ENCODE assay signal across 9 cellular contexts in the genomic region with DNA sequence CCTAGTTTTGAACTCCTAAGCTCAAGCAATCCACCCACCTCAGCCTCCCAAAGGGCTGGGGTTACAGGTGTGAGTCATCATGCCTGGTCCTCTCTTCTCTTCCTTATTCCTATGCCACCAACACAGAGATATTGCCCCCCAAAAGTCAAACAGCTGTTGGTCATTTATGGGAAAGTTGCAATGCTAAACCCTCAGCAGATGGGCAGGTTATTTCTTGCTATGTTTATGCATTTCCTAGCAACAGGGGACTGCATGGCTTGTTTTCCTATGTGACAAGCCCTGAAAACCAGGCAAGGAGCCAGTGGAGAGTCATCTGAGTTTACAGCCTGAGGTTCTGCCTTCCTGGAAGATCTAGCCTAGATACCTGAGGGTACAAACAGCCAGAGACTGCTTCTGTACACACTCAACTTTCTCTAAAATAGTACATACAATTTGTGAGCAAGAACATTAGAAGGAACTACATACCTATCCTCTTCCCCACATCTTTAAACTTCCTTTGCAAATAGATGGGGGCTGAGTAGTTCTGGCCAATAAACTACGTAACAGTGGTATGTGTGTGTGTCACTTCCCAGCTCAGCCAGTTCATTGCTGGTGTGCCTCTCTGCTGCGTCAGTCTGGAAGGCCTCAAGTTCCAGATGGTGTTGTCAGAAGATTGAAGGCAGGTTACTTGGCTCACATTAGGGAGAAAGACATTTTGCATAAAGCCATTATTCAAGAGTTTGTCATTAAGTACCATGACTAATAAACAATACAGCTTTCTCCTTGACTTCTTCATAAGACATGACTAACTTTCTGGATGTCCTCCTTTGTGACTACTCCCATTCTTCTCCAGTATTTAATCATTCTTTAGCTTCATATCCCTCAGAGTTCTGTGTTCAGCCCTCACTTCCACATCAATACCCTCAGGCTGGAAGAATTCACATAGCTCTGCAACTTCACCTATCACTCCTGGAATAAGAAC.
DNase-seq lines count a peak whose midpoint lies in the region; ATAC-seq and TF ChIP-seq lines count a peak whose summit lies in the region.
"Had no signal": no experiment of that assay in that cellular context is flagged by ENCODE, and none has a peak within 500 bp of the region (broad histone marks: within the 10 kb centered on the region; RNA-seq: fewer than 3 reads in every experiment).

No MANE protein-coding gene starts in this region.

- ATAC-seq in GM19023 (IDR thresholded peaks at IDR 0.05; ENCODE audit: unreplicated experiment), result no peak

- H3K27ac Mint-ChIP-seq in glutamatergic neuron (ENCODE audit: unreplicated experiment), result no peak overlapping the region
- no peak overlapping the region for H3K27ac Mint-ChIP-seq in activated CD4-positive, alpha-beta T cell treated with anti-CD3 and anti-CD28 coated beads, Interleukin-2, amount 10 ng/mL, durations not matched to agents 24 days and 14 days

- 25% methylated on average over 2 of the region's 2 CpGs; no CpG with 5 or more reads in 1 of the 2 donors for WGBS in transverse colon (ENCODE audit: low coverage in 1 of 2), 2 donors

- TF ChIP-seq CTCF in transverse colon (IDR thresholded peaks at IDR 0.05) (no peak), glutamatergic neuron (IDR thresholded peaks at IDR 0.05; ENCODE audit: partially characterized antibody, unreplicated experiment) (no peak)

- no peak overlapping the region for H3K4me3 Mint-ChIP-seq in glutamatergic neuron (ENCODE audit: unreplicated experiment)
- no peak overlapping the region for H3K4me3 Mint-ChIP-seq in activated CD4-positive, alpha-beta T cell treated with anti-CD3 and anti-CD28 coated beads, Interleukin-2, amount 10 ng/mL, durations not matched to agents 24 days and 14 days
- H3K4me3 Mint-ChIP-seq: central memory CD8-positive, alpha-beta T cell had no signal

- peaks cover 36 to 95% (median 67%) of the 10 kb centered on the region in 4 donors for H3K4me1 ChIP-seq in transverse colon

- peak overlapping the region; percentile 85 to 91 (median 90) for H3K27ac ChIP-seq in transverse colon

- H3K4me1 Mint-ChIP-seq in glutamatergic neuron (ENCODE audit: low read depth, unreplicated experiment), result peaks cover 3% of the 10 kb centered on the region
- no peaks in the 10 kb centered on the region for H3K4me1 Mint-ChIP-seq in activated CD4-positive, alpha-beta T cell treated with anti-CD3 and anti-CD28 coated beads, Interleukin-2, amount 10 ng/mL, durations not matched to agents 24 days and 14 days

- DNase-seq in AG08395 (ENCODE audit: low spot score), result peak; percentile 85
- peak; percentile 99 for DNase-seq in HT1080 (ENCODE audit: low read depth)
- peak; percentile 95 for DNase-seq in astrocyte of the hippocampus (ENCODE audit: low read depth, low spot score)
- peak; percentile 97 for DNase-seq in kidney glomerular epithelial cell (lab: John Stamatoyannopoulos, UW)
- DNase-seq in transverse colon, result peak; percentile 90
- no peak for DNase-seq in glutamatergic neuron
- DNase-seq in activated CD4-positive, alpha-beta T cell treated with anti-CD3 and anti-CD28 coated beads, Interleukin-2, amount 10 ng/mL, durations not matched to agents 24 days and 14 days, result no peak

- in situ Hi-C loops in transverse colon (cut with MboI; ENCODE audit: low pct_ligation_motif_present in 1 of 4, low pct_unique_long_range_greater_than_20kb in 1 of 4, low sequenced_read_pairs in 3 of 4), result no loop called here

- no peaks in the 10 kb centered on the region for H3K27me3 Mint-ChIP-seq in glutamatergic neuron (ENCODE audit: unreplicated experiment)
- H3K27me3 Mint-ChIP-seq in activated CD4-positive, alpha-beta T cell treated with anti-CD3 and anti-CD28 coated beads, Interleukin-2, amount 10 ng/mL, durations not matched to agents 24 days and 14 days, result peaks cover 5% of the 10 kb centered on the region

- peak; percentile 99 for TF ChIP-seq EP300 in transverse colon (IDR thresholded peaks at IDR 0.05; ENCODE audit: low read depth)

- peaks cover 4% of the 10 kb centered on the region for H3K9me3 Mint-ChIP-seq in glutamatergic neuron (ENCODE audit: unreplicated experiment)
- no peaks in the 10 kb centered on the region for H3K9me3 Mint-ChIP-seq in activated CD4-positive, alpha-beta T cell treated with anti-CD3 and anti-CD28 coated beads, Interleukin-2, amount 10 ng/mL, durations not matched to agents 24 days and 14 days
- H3K9me3 Mint-ChIP-seq: central memory CD8-positive, alpha-beta T cell had no signal

- TF ChIP-seq POLR2A in transverse colon (IDR thresholded peaks at IDR 0.05), result peak; percentile 57

- H3K36me3 Mint-ChIP-seq in glutamatergic neuron (ENCODE audit: unreplicated experiment), result no peaks in the 10 kb centered on the region
- no peaks in the 10 kb centered on the region for H3K36me3 Mint-ChIP-seq in activated CD4-positive, alpha-beta T cell treated with anti-CD3 and anti-CD28 coated beads, Interleukin-2, amount 10 ng/mL, durations not matched to agents 24 days and 14 days (ENCODE audit: low read depth)

- intact Hi-C loops in transverse colon (cut with DNase I; ENCODE audit: low total_unique reads), result no loop called here
- intact Hi-C loops in activated CD4-positive, alpha-beta T cell treated with anti-CD3 and anti-CD28 coated beads, Interleukin-2, amount 10 ng/mL, durations not matched to agents 24 days and 14 days (cut with micrococcal nuclease), result no loop called here

- no peak overlapping the region for H3K4me3 ChIP-seq in transverse colon

- H3K9me3 ChIP-seq in transverse colon, result no peaks in the 10 kb centered on the region

- H3K27me3 ChIP-seq in transverse colon, result no peaks in the 10 kb centered on the region

- no peaks in the 10 kb centered on the region for H3K36me3 ChIP-seq in transverse colon

Comparison
In these comparisons a context has a peak if more than half of its experiments do, and no peak if none do; other contexts are left out.
1. DNase-seq: peak in AG08395 (single experiment), HT1080 (single experiment), astrocyte of the hippocampus (single experiment), kidney glomerular epithelial cell (single experiment) and transverse colon (single experiment); none in glutamatergic neuron (single experiment) and activated CD4-positive, alpha-beta T cell treated with anti-CD3 and anti-CD28 coated beads, Interleukin-2, amount 10 ng/mL, durations not matched to agents 24 days and 14 days (single experiment).